In genomic region chr12:54000105-54000773, GRCh38 we compare ENCODE assay signal across 8 cellular contexts. TPM values are rescaled to one million over a fixed set of nuclear protein-coding genes. Genes with fewer than 3 reads are reported as not detected.
DNase-seq lines count a peak whose midpoint lies in the region; ATAC-seq and TF ChIP-seq lines count a peak whose summit lies in the region.

Gene HOXC9, plus strand, starts transcription at chr12:54000161. Its CDS starts 28 bp downstream, at chr12:54000189.

- H3K9me3 ChIP-seq in tibial artery = no peaks in the 10 kb centered on the region
- H3K9me3 ChIP-seq in prostate gland = no peaks in the 10 kb centered on the region

- WGBS in prostate gland = 5% methylated on average over 56 of the region's 73 CpGs

- no peak for TF ChIP-seq POLR2A in prostate gland (IDR thresholded peaks at IDR 0.05)

- no peak for DNase-seq in activated T-cell treated with anti-CD3 and anti-CD28 coated beads, Interleukin-2, amount 50 U/mL, for 24 hours
- DNase-seq in activated T-cell treated with anti-CD3 and anti-CD28 coated beads, Interleukin-2, amount 50 U/mL, for 48 hours = no peak
- no peak for DNase-seq in activated CD4-positive, alpha-beta memory T cell treated with anti-CD3 and anti-CD28 coated beads for 36 hours
- DNase-seq in islet precursor cell (peak; percentile 78), tibial artery (no peak), NCI-H446 (lab: John Stamatoyannopoulos, UW) (no peak), prostate gland (ENCODE audit: low spot score) (no peak)

- no peaks in the 10 kb centered on the region for H3K27me3 ChIP-seq in tibial artery
- H3K27me3 ChIP-seq in prostate gland (replicated peaks; ENCODE audit: insufficient read depth) = peaks cover 87% of the 10 kb centered on the region

- no peaks in the 10 kb centered on the region for H3K9me3 Mint-ChIP-seq in activated T-cell treated with anti-CD3 and anti-CD28 coated beads, Interleukin-2, amount 50 U/mL, for 24 hours
- no peaks in the 10 kb centered on the region for H3K9me3 Mint-ChIP-seq in activated CD4-positive, alpha-beta memory T cell treated with anti-CD3 and anti-CD28 coated beads for 36 hours

- POLR2A ChIA-PET in activated CD4-positive, alpha-beta memory T cell treated with anti-CD3 and anti-CD28 coated beads for 36 hours (lab: Charles Lee) = no interaction called here

- H3K36me3 Mint-ChIP-seq in activated T-cell treated with anti-CD3 and anti-CD28 coated beads, Interleukin-2, amount 50 U/mL, for 24 hours (ENCODE audit: low read depth) = no peaks in the 10 kb centered on the region
- H3K36me3 Mint-ChIP-seq in activated CD4-positive, alpha-beta memory T cell treated with anti-CD3 and anti-CD28 coated beads for 36 hours = no peaks in the 10 kb centered on the region

- peak within 1 kb of the TSS; percentile 93 to 98 for H3K27ac ChIP-seq in tibial artery
- no peak within 1 kb of the TSS for H3K27ac ChIP-seq in prostate gland

- peaks cover 100% of the 10 kb centered on the region for H3K27me3 Mint-ChIP-seq in activated T-cell treated with anti-CD3 and anti-CD28 coated beads, Interleukin-2, amount 50 U/mL, for 24 hours
- H3K27me3 Mint-ChIP-seq in activated CD4-positive, alpha-beta memory T cell treated with anti-CD3 and anti-CD28 coated beads for 36 hours = peaks cover 85% of the 10 kb centered on the region

- peaks cover 34% of the 10 kb centered on the region for H3K4me1 Mint-ChIP-seq in activated T-cell treated with anti-CD3 and anti-CD28 coated beads, Interleukin-2, amount 50 U/mL, for 24 hours (ENCODE audit: low read depth)
- H3K4me1 Mint-ChIP-seq in activated CD4-positive, alpha-beta memory T cell treated with anti-CD3 and anti-CD28 coated beads for 36 hours (ENCODE audit: low read depth) = peaks cover 17% of the 10 kb centered on the region

- no peak for ATAC-seq in HG03342 (IDR thresholded peaks at IDR 0.05; ENCODE audit: unreplicated experiment)

- CTCF ChIA-PET in activated CD4-positive, alpha-beta memory T cell treated with anti-CD3 and anti-CD28 coated beads for 36 hours (lab: Charles Lee) = interaction anchor here (0.7 to 2.0 kb wide), 8 partner anchors 13 to 214 kb away, joined by 3 to 7 read pairs (median 6); partner anchors contain the start of gene HOXC5

- intact Hi-C loops in activated CD4-positive, alpha-beta memory T cell treated with anti-CD3 and anti-CD28 coated beads for 36 hours (cut with micrococcal nuclease) = loop anchor here (10.0 kb wide), 1 partner anchor 365 kb away; the partner anchor contains the start of gene GPR84
- intact Hi-C loops in tibial artery (cut with DNase I; ENCODE audit: low total_unique reads) = no loop called here
- intact Hi-C loops in prostate gland (cut with DNase I) = no loop called here

- H3K4me3 Mint-ChIP-seq in activated T-cell treated with anti-CD3 and anti-CD28 coated beads, Interleukin-2, amount 50 U/mL, for 24 hours = peak within 1 kb of the TSS; percentile 53
- peak within 1 kb of the TSS; percentile 37 for H3K4me3 Mint-ChIP-seq in activated CD4-positive, alpha-beta memory T cell treated with anti-CD3 and anti-CD28 coated beads for 36 hours

- H3K4me3 ChIP-seq in tibial artery (peak within 1 kb of the TSS; percentile 64 to 76), prostate gland (no peak within 1 kb of the TSS)

- no peak within 1 kb of the TSS for H3K27ac Mint-ChIP-seq in activated T-cell treated with anti-CD3 and anti-CD28 coated beads, Interleukin-2, amount 50 U/mL, for 24 hours
- no peak within 1 kb of the TSS for H3K27ac Mint-ChIP-seq in activated CD4-positive, alpha-beta memory T cell treated with anti-CD3 and anti-CD28 coated beads for 36 hours

- H3K36me3 ChIP-seq in tibial artery = no peaks in the 10 kb centered on the region
- H3K36me3 ChIP-seq in prostate gland = no peaks in the 10 kb centered on the region

- H3K4me1 ChIP-seq in tibial artery = peaks cover 0 to 72% (median 46%) of the 10 kb centered on the region in 4 donors
- H3K4me1 ChIP-seq in prostate gland (replicated peaks) = no peaks in the 10 kb centered on the region

- no peak for TF ChIP-seq CTCF in tibial artery (IDR thresholded peaks at IDR 0.05)
- TF ChIP-seq CTCF in prostate gland (IDR thresholded peaks at IDR 0.05) = no peak

RNA-seq across cellular contexts. Expression of gene HOXC9, which starts in this region (rescaled TPM):
- total RNA-seq in activated CD4-positive, alpha-beta memory T cell treated with anti-CD3 and anti-CD28 coated beads for 36 hours = not detected
- total RNA-seq in prostate gland = 1 to 10 TPM in 1 of 2 donors, under 1 TPM in 1; 0.23 to 3.0 TPM

Comparison
In these comparisons a context has a peak if more than half of its experiments do, and no peak if none do; other contexts are left out.
1. H3K27ac ChIP-seq: peak in tibial artery (2 of 2); none in prostate gland (0 of 2).
2. H3K4me3 ChIP-seq: peak in tibial artery (2 of 2); none in prostate gland (0 of 2).